In genomic region chr2:96071087-96071976, GRCh38 we compare ENCODE assay signal across 10 cellular contexts. TPM values are rescaled to one million over a fixed set of nuclear protein-coding genes. Genes with fewer than 3 reads are reported as not detected.
DNase-seq lines count a peak whose midpoint lies in the region; ATAC-seq and TF ChIP-seq lines count a peak whose summit lies in the region.
"Not testable (repeated sequence)": the region's sequence is repeated elsewhere in the genome, so short reads cannot be mapped to it uniquely, and the experiment has no call there.
"Had no signal": no experiment of that assay in that cellular context is flagged by ENCODE, and none has a peak within 500 bp of the region (broad histone marks: within the 10 kb centered on the region; RNA-seq: fewer than 3 reads in every experiment).

No MANE protein-coding gene starts in this region.

- not testable (repeated sequence) for H3K36me3 Mint-ChIP-seq in activated naive CD4-positive, alpha-beta T cell treated with anti-CD3 and anti-CD28 coated beads, Interleukin-2, amount 50 U/mL, for 24 hours; neural crest cell (ENCODE audit: low read depth)

- H3K9me3 ChIP-seq in heart left ventricle = peaks cover 0 to 13% (median 0%) of the 10 kb centered on the region in 12 donors
- H3K9me3 ChIP-seq in lung (ENCODE audit: control insufficient read depth in 2 of 2, insufficient read depth in 1 of 2, low read length in 1 of 2) = not testable (repeated sequence)

- DNase-seq in NCI-H1694 treated with DMSO at 0.1 percent for 48 hours (lab: John Stamatoyannopoulos, UW) = peak; percentile 22
- not testable (repeated sequence) for DNase-seq in dorsolateral prefrontal cortex; heart left ventricle; neural crest cell (ENCODE audit: low read depth, low spot score); substantia nigra (lab: John Stamatoyannopoulos, UW)
- peak; percentile 22 for DNase-seq in lung (ENCODE audit: low spot score)

- ATAC-seq in heart left ventricle = peak; percentile 43 to 67 (median 58)
- ATAC-seq in lung (ENCODE audit: insufficient read depth, low FRiP score) = not testable (repeated sequence)

- intact Hi-C loops in dorsolateral prefrontal cortex (cut with DNase I) = loop anchor here in 1 of 2 donors (5.0 to 10.0 kb wide), 2 partner anchors 41 to 47 kb away; no protein-coding TSS in a partner anchor
- intact Hi-C loops in heart left ventricle (cut with DNase I) = loop anchor here in 6 of 10 donors (5.0 kb wide), 2 partner anchors 41 to 46 kb away; partner anchors contain the start of gene ADRA2B (in 5 of the 6)

- peak overlapping the region in 55 of 59 donors; percentile 25 to 89 (median 73) for H3K27ac ChIP-seq in dorsolateral prefrontal cortex
- peak overlapping the region in 2 of 12 donors; percentile 14 to 27 for H3K27ac ChIP-seq in heart left ventricle
- H3K27ac ChIP-seq in lung (ENCODE audit: low read depth in 1 of 2, low read length in 1 of 2) = not testable (repeated sequence)
- peak overlapping the region; percentile 63 for H3K27ac ChIP-seq in substantia nigra (ENCODE audit: low read depth, low read length, poor library complexity, severe bottlenecking)

- H3K4me3 ChIP-seq in dorsolateral prefrontal cortex = peak overlapping the region in 2 of 59 donors; percentile 14 to 27
- H3K4me3 ChIP-seq in heart left ventricle, lung: not testable (repeated sequence)

- H3K27me3 Mint-ChIP-seq in activated naive CD4-positive, alpha-beta T cell treated with anti-CD3 and anti-CD28 coated beads, Interleukin-2, amount 50 U/mL, for 24 hours; neural crest cell (ENCODE audit: low read depth): not testable (repeated sequence)

- H3K27me3 ChIP-seq in dorsolateral prefrontal cortex; heart left ventricle; lung (ENCODE audit: control insufficient read depth, insufficient read depth): not testable (repeated sequence)

- peaks cover 11% of the 10 kb centered on the region for H3K9me3 Mint-ChIP-seq in activated naive CD4-positive, alpha-beta T cell treated with anti-CD3 and anti-CD28 coated beads, Interleukin-2, amount 50 U/mL, for 24 hours
- H3K9me3 Mint-ChIP-seq in neural crest cell = not testable (repeated sequence)

- not testable (repeated sequence) for H3K36me3 ChIP-seq in heart left ventricle; lung (ENCODE audit: control insufficient read depth in 2 of 2, insufficient read depth in 2 of 2, low read length in 2 of 2)

- TF ChIP-seq CTCF in dorsolateral prefrontal cortex (IDR thresholded peaks at IDR 0.05 in 54 of 56, conservative IDR thresholded peaks at IDR 0.05 in 2 of 56; ENCODE audit: low read depth in 1 of 56, partially characterized antibody in 56 of 56); heart left ventricle (IDR thresholded peaks at IDR 0.05); lung (IDR thresholded peaks at IDR 0.05; ENCODE audit: control extremely low read depth, extremely low read depth); neural crest cell (conservative IDR thresholded peaks at IDR 0.05): not testable (repeated sequence)

- WGBS in heart left ventricle, 4 donors = 85 to 96% (median 89%) methylated on average over 9 to 16 of the region's 16 CpGs
- 90 to 92% methylated on average over 15 to 16 of the region's 16 CpGs for WGBS in lung, 2 donors

- H3K4me1 Mint-ChIP-seq in activated naive CD4-positive, alpha-beta T cell treated with anti-CD3 and anti-CD28 coated beads, Interleukin-2, amount 50 U/mL, for 24 hours = not testable (repeated sequence)
- peaks cover 13% of the 10 kb centered on the region for H3K4me1 Mint-ChIP-seq in neural crest cell

- not testable (repeated sequence) for TF ChIP-seq POLR2A in heart left ventricle (IDR thresholded peaks at IDR 0.05)

- H3K4me3 Mint-ChIP-seq in activated naive CD4-positive, alpha-beta T cell treated with anti-CD3 and anti-CD28 coated beads, Interleukin-2, amount 50 U/mL, for 24 hours; neural crest cell: not testable (repeated sequence)

- peaks cover 0 to 12% (median 0%) of the 10 kb centered on the region in 12 donors for H3K4me1 ChIP-seq in heart left ventricle
- H3K4me1 ChIP-seq in lung (ENCODE audit: control insufficient read depth in 2 of 2, insufficient read depth in 2 of 2, low read length in 2 of 2) = not testable (repeated sequence)

- peak overlapping the region; percentile 55 for H3K27ac Mint-ChIP-seq in activated naive CD4-positive, alpha-beta T cell treated with anti-CD3 and anti-CD28 coated beads, Interleukin-2, amount 50 U/mL, for 24 hours
- H3K27ac Mint-ChIP-seq in neural crest cell (ENCODE audit: unreplicated experiment) = peak overlapping the region; percentile 12

RNA-seq across cellular contexts. Expression of gene GPAT2, which starts 36.6 kb away (rescaled TPM):
- total RNA-seq in dorsolateral prefrontal cortex (10 to 100 TPM in 3 of 120 experiments, 1 to 10 TPM in 114, under 1 TPM in 3; 0.91 to 13.4 (median 4.5) TPM), heart left ventricle (10 to 100 TPM in 2 of 9 donors, 1 to 10 TPM in 7; 1.7 to 20.2 (median 5.5) TPM), lung (1 to 10 TPM; 1.2 to 4.4 TPM), neural crest cell (not detected in 2 replicates)
- polyA plus RNA-seq in heart left ventricle (1 to 10 TPM; 2.1 to 5.6 TPM), lung (1 to 10 TPM; 5.2 to 6.2 TPM)
- total RNA-seq: A673, HT1080 had no signal

RNA-seq across cellular contexts. Expression of gene ADRA2B, which starts 45.0 kb away (rescaled TPM):
- total RNA-seq in dorsolateral prefrontal cortex (1 to 10 TPM in 33 of 120 experiments, under 1 TPM in 85, not detected in 2; 0.14 to 4.8 (median 0.60) TPM), heart left ventricle (1 to 10 TPM; 2.2 to 6.1 (median 3.6) TPM), lung (under 1 TPM; 0.21 to 0.88 TPM), neural crest cell (0.79 and 0.82 TPM in 2 replicates)
- polyA plus RNA-seq in heart left ventricle (1 to 10 TPM; 1.5 to 3.5 TPM), lung (under 1 TPM; 0.25 to 0.31 TPM)
- total RNA-seq: A673, HT1080, IMR-90 had no signal
- polyA plus RNA-seq: IMR-90 had no signal
